In genomic region chr1:3711780-3712451, GRCh38 we compare ENCODE assay signal across 33 cellular contexts. TPM values are rescaled to one million over a fixed set of nuclear protein-coding genes. Genes with fewer than 3 reads are reported as not detected.
DNase-seq lines count a peak whose midpoint lies in the region; TF ChIP-seq lines count a peak whose summit lies in the region.
"Had no signal": no experiment of that assay in that cellular context is flagged by ENCODE, and none has a peak within 500 bp of the region (broad histone marks: within the 10 kb centered on the region; RNA-seq: fewer than 3 reads in every experiment).

No MANE protein-coding gene starts in this region.

- H3K9ac ChIP-seq in mammary epithelial cell (ENCODE audit: insufficient read depth, low read length), result no peak overlapping the region
- H3K9ac ChIP-seq: BLaER1 had no signal

- peak overlapping the region; percentile 59 for H2AFZ ChIP-seq in mammary epithelial cell (ENCODE audit: low read depth, low read length)

- H3K4me3 ChIP-seq in mammary epithelial cell (replicated peaks in 1 of 3; ENCODE audit: insufficient read depth in 1 of 3, low read depth in 2 of 3, low read length in 3 of 3), result no peak overlapping the region
- H3K4me3 ChIP-seq: ascending aorta, BLaER1, left ventricle myocardium inferior, MG63, ovary, right atrium auricular region, SK-N-MC, thyroid gland had no signal

- peak; percentile 82 for DNase-seq in DMS79 treated with DMSO at 0.1 percent for 48 hours (lab: John Stamatoyannopoulos, UW)
- DNase-seq in NCI-H2227 treated with DMSO at 0.1 percent for 48 hours (lab: John Stamatoyannopoulos, UW), result peak; percentile 53
- peak; percentile 80 for DNase-seq in mammary epithelial cell
- DNase-seq in stimulated activated CD8-positive, alpha-beta memory T cell treated with anti-CD3 and anti-CD28 coated beads, Interleukin-4, amount 100 ng/mL, for 48 hours, result no peak
- DNase-seq in activated CD4-positive, CD25-positive, alpha-beta regulatory T cell (lab: John Stamatoyannopoulos, UW), result no peak
- no peak for DNase-seq in Ammon's horn (ENCODE audit: low spot score)
- no peak for DNase-seq in GM13976 (ENCODE audit: low spot score)
- DNase-seq: activated CD4-positive, alpha-beta T cell treated with anti-CD3 and anti-CD28 coated beads, Interleukin-2, amount 10 ng/mL, durations not matched to agents 24 days and 14 days; Caco-2; cerebellar nuclear complex; erythroblast; hippocampal formation; immature natural killer cell; left ventricle myocardium inferior; MG63; midbrain; naive thymus-derived CD8-positive, alpha-beta T cell; NCI-H1436; NCI-H526; ovary; RPMI8226; stimulated activated CD4-positive, alpha-beta T cell treated with anti-CD3 and anti-CD28 coated beads, Interleukin-4, amount 100 ng/mL, for 1 hour; stimulated activated naive CD4-positive, alpha-beta T cell; T-helper 2 cell; thyroid gland had no signal

- no peak overlapping the region for H3K27ac ChIP-seq in mammary epithelial cell (ENCODE audit: insufficient read depth, low read depth, low read length)
- peak overlapping the region; percentile 88 for H3K27ac ChIP-seq in layer of hippocampus (ENCODE audit: low read depth, low read length)
- H3K27ac ChIP-seq: ascending aorta, BLaER1, left ventricle myocardium inferior, ovary, right atrium auricular region, SK-N-MC, thyroid gland had no signal

- no peaks in the 10 kb centered on the region for H3K79me2 ChIP-seq in mammary epithelial cell (ENCODE audit: insufficient read depth, low read length)

- CTCF ChIA-PET in mammary epithelial cell (lab: Charles Lee; ENCODE audit: low non-redundant PET), result no interaction called here

- in situ Hi-C loops in mammary epithelial cell (cut with MboI; ENCODE audit: low sequenced_read_pairs in 2 of 2) (loop anchor here in 1 of 2 donors (10.0 kb wide), 1 partner anchor 87 kb away; the partner anchor contains the start of gene TPRG1L), GM13976 (cut with MboI; ENCODE audit: low sequenced_read_pairs, unreplicated experiment) (no loop called here)

- no peaks in the 10 kb centered on the region for H3K27me3 ChIP-seq in mammary epithelial cell (ENCODE audit: insufficient read depth, low read length)
- peaks cover 8% of the 10 kb centered on the region for H3K27me3 ChIP-seq in layer of hippocampus (ENCODE audit: control insufficient read depth, insufficient read depth, low read length)
- H3K27me3 ChIP-seq: ascending aorta, MG63, ovary, thyroid gland had no signal

- H4K20me1 ChIP-seq in mammary epithelial cell (ENCODE audit: insufficient read depth, low read length), result no peaks in the 10 kb centered on the region
- H4K20me1 ChIP-seq: BLaER1 had no signal

- H3K36me3 ChIP-seq in mammary epithelial cell (ENCODE audit: insufficient read depth, low read length), result no peaks in the 10 kb centered on the region
- H3K36me3 ChIP-seq: ascending aorta, BLaER1, left ventricle myocardium inferior, MG63, ovary, right atrium auricular region, thyroid gland had no signal

- dilution Hi-C loops in mammary epithelial cell (cut with HindIII; ENCODE audit: low sequenced_read_pairs), result no loop called here

- peak overlapping the region; percentile 53 for H3K4me2 ChIP-seq in mammary epithelial cell (ENCODE audit: insufficient read depth, low read depth, low read length)
- H3K4me2 ChIP-seq: BLaER1 had no signal

- BruUV-seq in mammary epithelial cell (replicated peaks; lab: Mats Ljungman, UMichigan), result no TSS peak

- H3K9me3 ChIP-seq in mammary epithelial cell (replicated peaks; ENCODE audit: insufficient read depth, low read length), result no peaks in the 10 kb centered on the region
- H3K9me3 ChIP-seq: ascending aorta, BLaER1, Caco-2, left ventricle myocardium inferior, MG63, ovary, right atrium auricular region, thyroid gland had no signal

- WGBS in mammary epithelial cell (ENCODE audit: low coverage, missing lambda C conversion rate), result 22% methylated on average over 21 of the region's 24 CpGs

- intact Hi-C loops in mammary epithelial cell (cut with micrococcal nuclease), result loop anchor here (1.0 kb wide), 1 partner anchor 13 kb away; no protein-coding TSS in a partner anchor

- TF ChIP-seq CTCF in mammary epithelial cell (conservative IDR thresholded peaks at IDR 0.05 in 1 of 2, IDR thresholded peaks at IDR 0.05 in 1 of 2; ENCODE audit: extremely low read depth in 1 of 2, insufficient read depth in 1 of 2, low read depth in 1 of 2, low read length in 2 of 2) (no peak), GM13976 (IDR thresholded peaks at IDR 0.05; ENCODE audit: borderline replicate concordance, control extremely low read depth, extremely low read depth, insufficient read depth, missing control alignments) (no peak)

- peaks cover 61% of the 10 kb centered on the region for H3K4me1 ChIP-seq in mammary epithelial cell (ENCODE audit: insufficient read depth, low read length)
- H3K4me1 ChIP-seq: ascending aorta, Caco-2 had no signal

RNA-seq across cellular contexts. Expression of gene CCDC27, which starts 40.3 kb away (rescaled TPM):
- not detected for total RNA-seq in mammary epithelial cell
- not detected for polyA plus RNA-seq in mammary epithelial cell
- not detected for polyA minus RNA-seq in mammary epithelial cell
- total RNA-seq: activated CD4-positive, alpha-beta T cell treated with anti-CD3 and anti-CD28 coated beads, Interleukin-2, amount 10 ng/mL, durations not matched to agents 24 days and 14 days; activated T-helper 1 cell treated with anti-CD3 and anti-CD28 coated beads, Interleukin-12 subunit alpha, Interleukin-12 subunit beta, Interleukin-2, Interleukin-4 antibody, amounts not matched to agents 30 ng/mL and 10 ng/mL and 1 ng/mL, durations not matched to agents 14 hours and 24 hours and 36 hours; ascending aorta; Caco-2; Daoy; frontal cortex; naive thymus-derived CD8-positive, alpha-beta T cell; ovary; right atrium auricular region had no signal
- polyA plus RNA-seq: immature natural killer cell; naive thymus-derived CD8-positive, alpha-beta T cell had no signal

RNA-seq across cellular contexts. Expression of gene TP73, which starts 59.6 kb away (rescaled TPM):
- 1 to 10 TPM; 2.5 to 6.9 TPM for total RNA-seq in mammary epithelial cell
- 2.5 TPM for polyA plus RNA-seq in mammary epithelial cell
- polyA minus RNA-seq in mammary epithelial cell, result 2.6 TPM
- total RNA-seq: ascending aorta; naive thymus-derived CD8-positive, alpha-beta T cell had no signal
- polyA plus RNA-seq: immature natural killer cell had no signal

Comparison
In these comparisons a context has a peak if more than half of its experiments do, and no peak if none do; other contexts are left out.
1. DNase-seq: peak in DMS79 treated with DMSO at 0.1 percent for 48 hours (single experiment), NCI-H2227 treated with DMSO at 0.1 percent for 48 hours (single experiment) and mammary epithelial cell (single experiment); none in stimulated activated CD8-positive, alpha-beta memory T cell treated with anti-CD3 and anti-CD28 coated beads, Interleukin-4, amount 100 ng/mL, for 48 hours (single experiment), activated CD4-positive, CD25-positive, alpha-beta regulatory T cell (0 of 4), Ammon's horn (single experiment) and GM13976 (single experiment).